24 cellular contexts compared by ENCODE assay signal in the genomic region with DNA sequence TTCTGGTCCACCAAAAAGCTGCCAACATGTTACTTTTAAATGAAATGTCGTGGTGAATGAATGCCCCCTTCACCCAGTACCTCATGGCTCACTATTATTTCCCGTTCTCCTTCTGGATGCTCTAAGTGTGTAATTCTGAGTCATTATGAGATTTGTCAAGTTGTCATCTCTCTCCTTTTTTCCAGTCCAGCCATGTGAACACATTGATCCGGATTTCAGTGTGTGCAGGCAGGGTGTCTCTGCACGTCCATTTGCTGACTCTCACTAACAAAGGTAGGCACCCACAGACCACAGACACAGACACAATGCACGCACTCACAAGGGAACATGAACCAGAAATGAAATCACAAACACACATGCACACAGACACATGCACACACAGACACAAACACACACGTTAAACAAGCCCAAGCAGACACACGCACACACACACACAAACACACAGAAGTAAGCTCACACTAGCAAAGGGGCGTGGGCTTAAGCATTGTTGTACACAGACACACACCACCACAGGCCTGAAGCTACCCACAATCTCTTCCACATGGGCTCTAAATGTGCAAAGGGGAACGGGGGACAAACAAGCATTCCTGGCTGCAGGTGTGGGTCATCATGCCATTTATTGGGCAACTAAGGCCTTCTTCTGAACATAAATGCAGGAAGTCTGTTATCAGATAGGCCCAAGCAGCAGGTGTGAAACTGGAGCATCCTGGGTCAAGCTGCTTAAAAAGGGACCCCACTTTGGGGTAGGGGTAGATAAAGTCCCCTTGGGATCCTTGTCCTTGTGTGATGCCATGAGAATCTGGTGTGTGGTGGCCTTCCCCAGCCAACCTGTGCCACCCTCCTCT. TPM values are rescaled to one million over a fixed set of nuclear protein-coding genes. Genes with fewer than 3 reads are reported as not detected.
DNase-seq lines count a peak whose midpoint lies in the region; ATAC-seq, FAIRE-seq and TF ChIP-seq lines count a peak whose summit lies in the region.
"Had no signal": no experiment of that assay in that cellular context is flagged by ENCODE, and none has a peak within 500 bp of the region (broad histone marks: within the 10 kb centered on the region; RNA-seq: fewer than 3 reads in every experiment).

No MANE protein-coding gene starts in this region.

- peaks cover 17% of the 10 kb centered on the region for H3K36me3 Mint-ChIP-seq in activated T-cell treated with anti-CD3 and anti-CD28 coated beads, Interleukin-2, amount 50 U/mL, for 24 hours (ENCODE audit: low read depth)
- H3K36me3 Mint-ChIP-seq in stimulated activated effector memory CD8-positive, alpha-beta T cell treated with anti-CD3 and anti-CD28 coated beads, Interleukin-12 subunit alpha, Interleukin-12 subunit beta, amount 100 ng/mL, for 72 hours, result peaks cover 5% of the 10 kb centered on the region
- H3K36me3 Mint-ChIP-seq: activated CD4-positive, alpha-beta memory T cell treated with anti-CD3 and anti-CD28 coated beads for 36 hours; IgD-negative memory B cell had no signal

- no peaks in the 10 kb centered on the region for H3K9me3 Mint-ChIP-seq in activated T-cell treated with anti-CD3 and anti-CD28 coated beads, Interleukin-2, amount 50 U/mL, for 24 hours
- no peaks in the 10 kb centered on the region for H3K9me3 Mint-ChIP-seq in stimulated activated effector memory CD8-positive, alpha-beta T cell treated with anti-CD3 and anti-CD28 coated beads, Interleukin-12 subunit alpha, Interleukin-12 subunit beta, amount 100 ng/mL, for 72 hours
- H3K9me3 Mint-ChIP-seq: activated CD4-positive, alpha-beta memory T cell treated with anti-CD3 and anti-CD28 coated beads for 36 hours; activated T-cell treated with anti-CD3 and anti-CD28 coated beads, Interleukin-2, amount 50 U/mL, for 4 hours; IgD-negative memory B cell had no signal

- H3K27ac Mint-ChIP-seq in activated T-cell treated with anti-CD3 and anti-CD28 coated beads, Interleukin-2, amount 50 U/mL, for 24 hours, result peak overlapping the region; percentile 19
- H3K27ac Mint-ChIP-seq in stimulated activated effector memory CD8-positive, alpha-beta T cell treated with anti-CD3 and anti-CD28 coated beads, Interleukin-12 subunit alpha, Interleukin-12 subunit beta, amount 100 ng/mL, for 72 hours, result peak overlapping the region; percentile 54
- H3K27ac Mint-ChIP-seq: activated CD4-positive, alpha-beta memory T cell treated with anti-CD3 and anti-CD28 coated beads for 36 hours had no signal

- no peak for TF ChIP-seq CTCF in coronary artery (IDR thresholded peaks at IDR 0.05)

- H3K4me3 ChIP-seq in coronary artery, result no peak overlapping the region
- H3K4me3 ChIP-seq: HAP-1 had no signal

- TF ChIP-seq POLR2A in GM12891 (IDR thresholded peaks at IDR 0.05; ENCODE audit: low read depth, low read length), result no peak

- no peak overlapping the region for H3K27ac ChIP-seq in coronary artery
- H3K27ac ChIP-seq: brain microvascular endothelial cell had no signal

- ATAC-seq in stimulated activated effector memory CD8-positive, alpha-beta T cell treated with anti-CD3 and anti-CD28 coated beads, Interleukin-12 subunit alpha, Interleukin-12 subunit beta, amount 100 ng/mL, for 72 hours, result no peak
- ATAC-seq: activated T-cell treated with anti-CD3 and anti-CD28 coated beads, Interleukin-2, amount 50 U/mL, for 4 hours; Right ventricle myocardium inferior had no signal

- peaks cover 40% of the 10 kb centered on the region for H3K4me1 Mint-ChIP-seq in activated T-cell treated with anti-CD3 and anti-CD28 coated beads, Interleukin-2, amount 50 U/mL, for 24 hours (ENCODE audit: low read depth)
- peaks cover 37% of the 10 kb centered on the region for H3K4me1 Mint-ChIP-seq in stimulated activated effector memory CD8-positive, alpha-beta T cell treated with anti-CD3 and anti-CD28 coated beads, Interleukin-12 subunit alpha, Interleukin-12 subunit beta, amount 100 ng/mL, for 72 hours

- FAIRE-seq in GM12891 (lab: Jason Lieb, UNC), result peak; percentile 51

- peak; percentile 27 for DNase-seq in activated T-cell treated with anti-CD3 and anti-CD28 coated beads, Interleukin-2, amount 50 U/mL, for 24 hours
- no peak for DNase-seq in activated T-cell treated with anti-CD3 and anti-CD28 coated beads for 4 hours
- DNase-seq in GM12891 (ENCODE audit: insufficient read length, low spot score), result no peak
- peak; percentile 22 for DNase-seq in coronary artery (ENCODE audit: low spot score)
- DNase-seq in stimulated activated effector memory CD8-positive, alpha-beta T cell treated with anti-CD3 and anti-CD28 coated beads, Interleukin-12 subunit alpha, Interleukin-12 subunit beta, amount 100 ng/mL, for 72 hours (ENCODE audit: low spot score in 2 of 2), result no peak
- DNase-seq in UCSD-AML1 (lab: John Stamatoyannopoulos, UW; ENCODE audit: unreplicated experiment), result no peak
- no peak for DNase-seq in DMS 273 (lab: John Stamatoyannopoulos, UW; ENCODE audit: unreplicated experiment)
- no peak for DNase-seq in SW 1271 (lab: John Stamatoyannopoulos, UW)
- DNase-seq: activated CD4-positive, alpha-beta memory T cell treated with anti-CD3 and anti-CD28 coated beads for 36 hours; activated T-cell treated with anti-CD3 and anti-CD28 coated beads, Interleukin-2, amount 50 U/mL, for 4 hours; brain microvascular endothelial cell; cortex of kidney; DMS 273 treated with DMSO at 0.1 percent for 48 hours; mammary epithelial cell; NCI-H1105; NCI-H2081 treated with DMSO at 0.1 percent for 48 hours; NCI-H446 treated with DMSO at 0.1 percent for 48 hours; occipital lobe; OCI-M1; retina; stimulated activated CD4-positive, alpha-beta T cell treated with anti-CD3 and anti-CD28 coated beads, Interleukin-4, amount 100 ng/mL, for 24 hours had no signal

- no peak overlapping the region for H3K4me3 Mint-ChIP-seq in activated T-cell treated with anti-CD3 and anti-CD28 coated beads, Interleukin-2, amount 50 U/mL, for 24 hours
- no peak overlapping the region for H3K4me3 Mint-ChIP-seq in stimulated activated effector memory CD8-positive, alpha-beta T cell treated with anti-CD3 and anti-CD28 coated beads, Interleukin-12 subunit alpha, Interleukin-12 subunit beta, amount 100 ng/mL, for 72 hours
- H3K4me3 Mint-ChIP-seq: activated CD4-positive, alpha-beta memory T cell treated with anti-CD3 and anti-CD28 coated beads for 36 hours; activated T-cell treated with anti-CD3 and anti-CD28 coated beads, Interleukin-2, amount 50 U/mL, for 4 hours; IgD-negative memory B cell had no signal

- no peaks in the 10 kb centered on the region for H3K27me3 Mint-ChIP-seq in activated T-cell treated with anti-CD3 and anti-CD28 coated beads, Interleukin-2, amount 50 U/mL, for 24 hours
- H3K27me3 Mint-ChIP-seq: activated CD4-positive, alpha-beta memory T cell treated with anti-CD3 and anti-CD28 coated beads for 36 hours; IgD-negative memory B cell had no signal

TF ChIP-seq in GM12891, 5 proteins besides CTCF, POLR2A, EP300 and RAD21:
- TF ChIP-seq POLR2AphosphoS5 (IDR thresholded peaks at IDR 0.05; ENCODE audit: low read depth, low read length) (no peak), POU2F2 (IDR thresholded peaks at IDR 0.05; ENCODE audit: low read depth, low read length) (no peak), SPI1 (IDR thresholded peaks at IDR 0.05; ENCODE audit: low read depth, low read length) (no peak)

RNA-seq across cellular contexts. Expression of gene NBDY, which starts 58.1 kb away (rescaled TPM):
- polyA plus RNA-seq in GM12891 (2012; ENCODE audit: low read depth, missing spikeins), result 37.7 TPM

Comparison
In these comparisons a context has a peak if more than half of its experiments do, and no peak if none do; other contexts are left out.
1. DNase-seq: peak in activated T-cell treated with anti-CD3 and anti-CD28 coated beads, Interleukin-2, amount 50 U/mL, for 24 hours (single experiment) and coronary artery (single experiment); none in activated T-cell treated with anti-CD3 and anti-CD28 coated beads for 4 hours (single experiment), GM12891 (single experiment), stimulated activated effector memory CD8-positive, alpha-beta T cell treated with anti-CD3 and anti-CD28 coated beads, Interleukin-12 subunit alpha, Interleukin-12 subunit beta, amount 100 ng/mL, for 72 hours (0 of 2), UCSD-AML1 (single experiment), DMS 273 (single experiment) and SW 1271 (0 of 2).